ENCODE assay signal across 17 cellular contexts in genomic region chrX:65933085-65933589, GRCh38.
DNase-seq lines count a peak whose midpoint lies in the region; ATAC-seq and TF ChIP-seq lines count a peak whose summit lies in the region.
"Had no signal": no experiment of that assay in that cellular context is flagged by ENCODE, and none has a peak within 500 bp of the region (broad histone marks: within the 10 kb centered on the region; RNA-seq: fewer than 3 reads in every experiment).

No MANE protein-coding gene starts in this region.

- no peaks in the 10 kb centered on the region for H3K27me3 ChIP-seq in esophagus squamous epithelium

- no peaks in the 10 kb centered on the region for H3K27me3 Mint-ChIP-seq in activated T-cell treated with anti-CD3 and anti-CD28 coated beads, Interleukin-2, amount 50 U/mL, for 72 hours (ENCODE audit: low read depth)
- H3K27me3 Mint-ChIP-seq in type B pancreatic cell (no peaks in the 10 kb centered on the region), WTC11 (ENCODE audit: low read depth) (peaks cover 3% of the 10 kb centered on the region; the same call in 1 of the 2 replicates)

- H3K4me3 ChIP-seq in esophagus squamous epithelium = no peak overlapping the region
- H3K4me3 ChIP-seq: BLaER1 treated with 17β-estradiol and CSF1 and Interleukin-3, amounts not matched to agents 10 nM and 100 nM; GM12878 had no signal

- H3K9me3 Mint-ChIP-seq in activated T-cell treated with anti-CD3 and anti-CD28 coated beads, Interleukin-2, amount 50 U/mL, for 72 hours = peaks cover 5 to 6% of the 10 kb centered on the region in 2 donors
- no peaks in the 10 kb centered on the region for H3K9me3 Mint-ChIP-seq in type B pancreatic cell
- peaks cover 26% of the 10 kb centered on the region for H3K9me3 Mint-ChIP-seq in WTC11

- TF ChIP-seq CTCF in esophagus squamous epithelium (IDR thresholded peaks at IDR 0.05) = no peak
- no peak for TF ChIP-seq CTCF in type B pancreatic cell (conservative IDR thresholded peaks at IDR 0.05)
- TF ChIP-seq CTCF in WTC11 (IDR thresholded peaks at IDR 0.05) = no peak

- peaks cover 0 to 12% (median 0%) of the 10 kb centered on the region in 3 donors for H3K9me3 ChIP-seq in esophagus squamous epithelium

- no peak for DNase-seq in activated T-cell treated with anti-CD3 and anti-CD28 coated beads, Interleukin-2, amount 50 U/mL, for 72 hours
- DNase-seq in activated T-cell treated with anti-CD3 and anti-CD28 coated beads, Interleukin-2, amount 50 U/mL, for 48 hours = no peak
- DNase-seq in SW480 (ENCODE audit: low spot score) (peak; percentile 7), esophagus squamous epithelium (lab: John Stamatoyannopoulos, UW) (no peak), type B pancreatic cell (ENCODE audit: extremely low spot score, unreplicated experiment) (no peak), WTC11 (ENCODE audit: low spot score) (no peak), HuH-7 (ENCODE audit: low spot score) (no peak), GM19238 (ENCODE audit: insufficient read length, low spot score) (no peak)
- DNase-seq: CD8-positive, alpha-beta memory T cell; DMS79 treated with DMSO at 0.1 percent for 48 hours; KG1; NCI-H1092 treated with DMSO at 0.1 percent for 48 hours; NCI-H2081 treated with DMSO at 0.1 percent for 48 hours; NCI-H524 treated with DMSO at 0.1 percent for 48 hours; SIG-M5 had no signal

- H3K36me3 ChIP-seq in esophagus squamous epithelium = no peaks in the 10 kb centered on the region
- H3K36me3 ChIP-seq: BLaER1 treated with 17β-estradiol and CSF1 and Interleukin-3, amounts not matched to agents 10 nM and 100 nM had no signal

- H3K36me3 Mint-ChIP-seq in activated T-cell treated with anti-CD3 and anti-CD28 coated beads, Interleukin-2, amount 50 U/mL, for 72 hours (ENCODE audit: insufficient read depth in 2 of 2) = peaks cover 7 to 22% of the 10 kb centered on the region in 2 donors
- H3K36me3 Mint-ChIP-seq in type B pancreatic cell = no peaks in the 10 kb centered on the region
- peaks cover 20% of the 10 kb centered on the region for H3K36me3 Mint-ChIP-seq in WTC11

- peak overlapping the region; percentile 27 to 79 (median 54) for H3K27ac ChIP-seq in esophagus squamous epithelium
- H3K27ac ChIP-seq: BLaER1 treated with 17β-estradiol and CSF1 and Interleukin-3, amounts not matched to agents 10 nM and 100 nM had no signal

- CTCF ChIA-PET in WTC11 (lab: Charles Lee) = no interaction called here

- H3K4me1 Mint-ChIP-seq in activated T-cell treated with anti-CD3 and anti-CD28 coated beads, Interleukin-2, amount 50 U/mL, for 72 hours (ENCODE audit: low read depth) = peaks cover 12% of the 10 kb centered on the region
- H3K4me1 Mint-ChIP-seq in type B pancreatic cell (ENCODE audit: unreplicated experiment) (no peaks in the 10 kb centered on the region), WTC11 (no peaks in the 10 kb centered on the region)

- POLR2A ChIA-PET in WTC11 (lab: Charles Lee) = no interaction called here

- no peak for TF ChIP-seq POLR2A in esophagus squamous epithelium (IDR thresholded peaks at IDR 0.05)

- no peak overlapping the region for H3K4me3 Mint-ChIP-seq in activated T-cell treated with anti-CD3 and anti-CD28 coated beads, Interleukin-2, amount 50 U/mL, for 72 hours
- H3K4me3 Mint-ChIP-seq in type B pancreatic cell (no peak overlapping the region), WTC11 (no peak overlapping the region)
- H3K4me3 Mint-ChIP-seq: CD8-positive, alpha-beta memory T cell had no signal

- peak; percentile 42 to 57 for ATAC-seq in activated T-cell treated with anti-CD3 and anti-CD28 coated beads, Interleukin-2, amount 50 U/mL, for 72 hours (replicated peaks in 1 of 2)
- ATAC-seq in WTC11 = no peak
- ATAC-seq: GM12878 had no signal

- H3K4me1 ChIP-seq in esophagus squamous epithelium = peaks cover 0 to 5% (median 0%) of the 10 kb centered on the region in 3 donors
- H3K4me1 ChIP-seq: BLaER1 treated with 17β-estradiol and CSF1 and Interleukin-3, amounts not matched to agents 10 nM and 100 nM had no signal

- WGBS in esophagus squamous epithelium, 2 donors = 30 to 70% methylated on average over 2 of the region's 2 CpGs

- intact Hi-C loops in esophagus squamous epithelium (cut with DNase I) = no loop called here

- H3K27ac Mint-ChIP-seq in activated T-cell treated with anti-CD3 and anti-CD28 coated beads, Interleukin-2, amount 50 U/mL, for 72 hours = no peak overlapping the region
- peak overlapping the region; percentile 78 for H3K27ac Mint-ChIP-seq in type B pancreatic cell
- H3K27ac Mint-ChIP-seq in WTC11 = no peak overlapping the region

TF ChIP-seq in WTC11, 78 proteins besides CTCF, POLR2A, EP300 and RAD21:
- TF ChIP-seq, protein P1, sequence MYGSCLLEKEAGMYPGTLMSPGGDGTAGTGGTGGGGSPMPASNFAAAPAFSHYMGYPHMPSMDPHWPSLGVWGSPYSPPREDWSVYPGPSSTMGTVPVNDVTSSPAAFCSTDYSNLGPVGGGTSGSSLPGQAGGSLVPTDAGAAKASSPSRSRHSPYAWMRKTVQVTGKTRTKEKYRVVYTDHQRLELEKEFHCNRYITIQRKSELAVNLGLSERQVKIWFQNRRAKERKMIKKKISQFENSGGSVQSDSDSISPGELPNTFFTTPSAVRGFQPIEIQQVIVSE (CRISPR knock-in tag; IDR thresholded peaks at IDR 0.05; ENCODE audit: borderline replicate concordance) = no peak
- TF ChIP-seq, protein P2, sequence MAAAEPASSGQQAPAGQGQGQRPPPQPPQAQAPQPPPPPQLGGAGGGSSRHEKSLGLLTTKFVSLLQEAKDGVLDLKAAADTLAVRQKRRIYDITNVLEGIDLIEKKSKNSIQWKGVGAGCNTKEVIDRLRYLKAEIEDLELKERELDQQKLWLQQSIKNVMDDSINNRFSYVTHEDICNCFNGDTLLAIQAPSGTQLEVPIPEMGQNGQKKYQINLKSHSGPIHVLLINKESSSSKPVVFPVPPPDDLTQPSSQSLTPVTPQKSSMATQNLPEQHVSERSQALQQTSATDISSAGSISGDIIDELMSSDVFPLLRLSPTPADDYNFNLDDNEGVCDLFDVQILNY (CRISPR knock-in tag; IDR thresholded peaks at IDR 0.05) = no peak
- TF ChIP-seq ERG (CRISPR knock-in tag; IDR thresholded peaks at IDR 0.05) (no peak), NR2C2 (CRISPR knock-in tag; IDR thresholded peaks at IDR 0.05) (no peak), KAT7 (CRISPR knock-in tag; IDR thresholded peaks at IDR 0.05; ENCODE audit: borderline replicate concordance) (no peak), MYBL2 (CRISPR knock-in tag; IDR thresholded peaks at IDR 0.05) (no peak), HMGA2 (CRISPR knock-in tag; IDR thresholded peaks at IDR 0.05) (no peak), ZNF263 (CRISPR knock-in tag; IDR thresholded peaks at IDR 0.05; ENCODE audit: low read depth) (no peak), PRDM15 (CRISPR knock-in tag; IDR thresholded peaks at IDR 0.05) (no peak), NFYB (CRISPR knock-in tag; conservative IDR thresholded peaks at IDR 0.05; ENCODE audit: low read depth) (no peak)
- TF ChIP-seq, protein P3, sequence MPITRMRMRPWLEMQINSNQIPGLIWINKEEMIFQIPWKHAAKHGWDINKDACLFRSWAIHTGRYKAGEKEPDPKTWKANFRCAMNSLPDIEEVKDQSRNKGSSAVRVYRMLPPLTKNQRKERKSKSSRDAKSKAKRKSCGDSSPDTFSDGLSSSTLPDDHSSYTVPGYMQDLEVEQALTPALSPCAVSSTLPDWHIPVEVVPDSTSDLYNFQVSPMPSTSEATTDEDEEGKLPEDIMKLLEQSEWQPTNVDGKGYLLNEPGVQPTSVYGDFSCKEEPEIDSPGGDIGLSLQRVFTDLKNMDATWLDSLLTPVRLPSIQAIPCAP (CRISPR knock-in tag; IDR thresholded peaks at IDR 0.05) = no peak
